In genomic region chr10:18260308-18260971, GRCh38 we compare ENCODE assay signal across 20 cellular contexts.
A peak's percentile ranks its signal among the peaks of the same experiment; 100 is the strongest.
DNase-seq lines count a peak whose midpoint lies in the region; ATAC-seq and TF ChIP-seq lines count a peak whose summit lies in the region.
"Had no signal": no experiment of that assay in that cellular context is flagged by ENCODE, and none has a peak within 500 bp of the region (broad histone marks: within the 10 kb centered on the region; RNA-seq: fewer than 3 reads in every experiment).

No MANE protein-coding gene starts in this region.

- DNase-seq in DMS79 treated with DMSO at 0.1 percent for 48 hours (lab: John Stamatoyannopoulos, UW) (peak; percentile 7), DMS79 (lab: John Stamatoyannopoulos, UW) (no peak), adipocyte (ENCODE audit: low read depth) (no peak), left ventricle myocardium superior (no peak), retina (peak; percentile 54), NCI-H1105 treated with DMSO at 0.1 percent for 48 hours (lab: John Stamatoyannopoulos, UW) (no peak), WERI-Rb-1 (no peak)
- DNase-seq: activated B cell treated with CpG ODN at 0.5 μM for 24 hours; activated naive CD4-positive, alpha-beta T cell treated with anti-CD3 and anti-CD28 coated beads, Interleukin-2, amount 50 U/mL, for 16 hours; activated T-cell treated with anti-CD3 and anti-CD28 coated beads, Interleukin-2, amount 50 U/mL, for 4 hours; erythroblast; gastrocnemius medialis; GDM1; NCI-H1436; PC-9; stimulated activated naive CD4-positive, alpha-beta T cell; T-helper 2 cell had no signal

- H3K4me3 ChIP-seq in adipocyte (ENCODE audit: low read length) = peak overlapping the region; percentile 61
- H3K4me3 ChIP-seq in WERI-Rb-1 (ENCODE audit: low read depth, low read length) = no peak overlapping the region
- H3K4me3 ChIP-seq: BLaER1, gastrocnemius medialis, PC-9 had no signal

- intact Hi-C loops in left ventricle myocardium superior (cut with micrococcal nuclease) = no loop called here

- H3K9ac ChIP-seq in adipocyte (ENCODE audit: low read length) = peak overlapping the region; percentile 20
- H3K9ac ChIP-seq: BLaER1 had no signal

- no peak overlapping the region for H3K27ac ChIP-seq in WERI-Rb-1
- H3K27ac ChIP-seq: 22Rv1, BLaER1, gastrocnemius medialis, PC-9 had no signal

- H3K9me3 ChIP-seq in adipocyte (ENCODE audit: control insufficient read depth, low read length) (no peaks in the 10 kb centered on the region), WERI-Rb-1 (ENCODE audit: severe bottlenecking) (no peaks in the 10 kb centered on the region)
- H3K9me3 ChIP-seq: BLaER1, gastrocnemius medialis had no signal

- no peak for TF ChIP-seq CTCF in WERI-Rb-1 (IDR thresholded peaks at IDR 0.05; ENCODE audit: low read depth, low read length)

- peaks cover 25% of the 10 kb centered on the region for H3K4me1 ChIP-seq in adipocyte (ENCODE audit: control insufficient read depth, insufficient read depth, low read length)
- H3K4me1 ChIP-seq: BLaER1, gastrocnemius medialis had no signal

- H3K27me3 ChIP-seq in adipocyte (replicated peaks; ENCODE audit: control insufficient read depth, insufficient read depth, low read length) = no peaks in the 10 kb centered on the region
- no peaks in the 10 kb centered on the region for H3K27me3 ChIP-seq in WERI-Rb-1 (ENCODE audit: insufficient read depth, low read depth, severe bottlenecking)
- H3K27me3 ChIP-seq: BLaER1, gastrocnemius medialis had no signal

- no peaks in the 10 kb centered on the region for H3K36me3 ChIP-seq in adipocyte (ENCODE audit: control insufficient read depth, insufficient read depth, low read length, severe bottlenecking)
- H3K36me3 ChIP-seq in WERI-Rb-1 = no peaks in the 10 kb centered on the region
- H3K36me3 ChIP-seq: BLaER1, gastrocnemius medialis had no signal

- ATAC-seq in left ventricle myocardium superior (peak; percentile 33), HG03045 (IDR thresholded peaks at IDR 0.05; ENCODE audit: unreplicated experiment) (no peak)
- ATAC-seq: activated T-cell treated with anti-CD3 and anti-CD28 coated beads, Interleukin-2, amount 50 U/mL, for 4 hours; gastrocnemius medialis had no signal

Comparison
In these comparisons a context has a peak if more than half of its experiments do, and no peak if none do; other contexts are left out.
1. DNase-seq: peak in DMS79 treated with DMSO at 0.1 percent for 48 hours (single experiment) and retina (single experiment); none in DMS79 (single experiment), adipocyte (single experiment), left ventricle myocardium superior (single experiment), NCI-H1105 treated with DMSO at 0.1 percent for 48 hours (single experiment) and WERI-Rb-1 (single experiment).